Comparison of ENCODE assay signal across 26 cellular contexts in the genomic region with DNA sequence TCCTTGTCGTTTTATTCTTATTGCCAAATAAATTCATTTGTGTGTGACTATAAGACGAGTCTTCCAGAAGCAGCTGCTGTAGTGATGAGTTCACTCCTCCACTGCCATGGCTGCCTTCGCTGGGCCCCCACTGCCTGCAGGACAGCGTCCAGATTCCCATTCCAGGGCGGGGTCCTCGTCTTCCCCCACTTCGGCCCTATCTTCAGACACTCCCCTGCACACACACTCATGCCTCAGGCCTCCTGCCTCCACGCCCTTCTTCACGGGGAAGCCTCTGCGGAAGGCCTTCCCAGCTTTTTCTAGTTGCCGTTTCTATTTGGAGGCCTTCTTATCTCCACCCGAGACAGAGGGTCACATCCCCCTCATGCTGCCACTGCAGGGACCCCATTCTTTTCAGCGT.
DNase-seq lines count a peak whose midpoint lies in the region; ATAC-seq, FAIRE-seq and TF ChIP-seq lines count a peak whose summit lies in the region.
"Had no signal": no experiment of that assay in that cellular context is flagged by ENCODE, and none has a peak within 500 bp of the region (broad histone marks: within the 10 kb centered on the region; RNA-seq: fewer than 3 reads in every experiment).

No MANE protein-coding gene starts in this region.

- CTCF ChIA-PET in endothelial cell of umbilical vein (lab: Charles Lee) = interaction anchor here (1.0 kb wide), 1 partner anchor 16 kb away, joined by 11 read pairs; no protein-coding TSS in a partner anchor

- no peak for TF ChIP-seq CTCF in cardiac muscle cell (IDR thresholded peaks at IDR 0.05; ENCODE audit: low read depth, low read length)
- TF ChIP-seq CTCF in right atrium auricular region (IDR thresholded peaks at IDR 0.05) = no peak
- TF ChIP-seq CTCF in endothelial cell of umbilical vein (IDR thresholded peaks at IDR 0.05; ENCODE audit: extremely low read depth in 1 of 2, insufficient read depth in 1 of 2, low read depth in 1 of 2, low read length in 2 of 2) = no peak
- TF ChIP-seq CTCF in type B pancreatic cell (conservative IDR thresholded peaks at IDR 0.05) = no peak

- no peak overlapping the region for H3K23ac ChIP-seq in mesendoderm (ENCODE audit: low read length)

- H3K4ac ChIP-seq in mesendoderm (ENCODE audit: low read depth, low read length) = no peak overlapping the region

- H3K18ac ChIP-seq in mesendoderm (ENCODE audit: low read length) = no peak overlapping the region

- POLR2A ChIA-PET in endothelial cell of umbilical vein (lab: Charles Lee) = no interaction called here

- no peak overlapping the region for H2BK120ac ChIP-seq in mesendoderm (ENCODE audit: low read depth, low read length)

- no peaks in the 10 kb centered on the region for H3K79me1 ChIP-seq in mesendoderm (ENCODE audit: low read length)

- H3K79me2 ChIP-seq in endothelial cell of umbilical vein (ENCODE audit: control insufficient read depth, insufficient read depth, low read length) = no peaks in the 10 kb centered on the region
- no peaks in the 10 kb centered on the region for H3K79me2 ChIP-seq in mesendoderm (ENCODE audit: control insufficient read depth, insufficient read depth, low read length)

- peaks cover 3% of the 10 kb centered on the region for H3K36me3 Mint-ChIP-seq in type B pancreatic cell
- H3K36me3 Mint-ChIP-seq: CD8-positive, alpha-beta T cell had no signal

- dilution Hi-C loops in endothelial cell of umbilical vein (cut with MboI; ENCODE audit: extremely low pct_ligation_motif_present, low sequenced_read_pairs) = no loop called here

- BruUV-seq in endothelial cell of umbilical vein (replicated peaks; lab: Mats Ljungman, UMichigan) = no TSS peak

- no peaks in the 10 kb centered on the region for H3K36me3 ChIP-seq in cardiac muscle cell
- H3K36me3 ChIP-seq in right atrium auricular region = no peaks in the 10 kb centered on the region
- H3K36me3 ChIP-seq in endothelial cell of umbilical vein (ENCODE audit: control insufficient read depth in 2 of 2, extremely low read depth in 1 of 2, insufficient read depth in 2 of 2, low read length in 2 of 2) = no peaks in the 10 kb centered on the region
- no peaks in the 10 kb centered on the region for H3K36me3 ChIP-seq in mesendoderm (ENCODE audit: control insufficient read depth, insufficient read depth, low read length)
- H3K36me3 ChIP-seq: breast epithelium, MG63, thoracic aorta had no signal

- ATAC-seq in GM21528 (IDR thresholded peaks at IDR 0.05; ENCODE audit: low FRiP score, unreplicated experiment) = no peak
- ATAC-seq: CD8-positive, alpha-beta T cell; K562; mucosa of descending colon had no signal

- H4K8ac ChIP-seq in mesendoderm (ENCODE audit: low read depth, low read length) = no peak overlapping the region

- H3K9me3 Mint-ChIP-seq in type B pancreatic cell = peaks cover 9% of the 10 kb centered on the region
- H3K9me3 Mint-ChIP-seq: CD8-positive, alpha-beta T cell had no signal

- H4K5ac ChIP-seq in mesendoderm (ENCODE audit: low read length) = no peak overlapping the region

- H3K9ac ChIP-seq in endothelial cell of umbilical vein (replicated peaks; ENCODE audit: extremely low read depth, insufficient read depth, low read length) (peak overlapping the region; percentile 55), mesendoderm (ENCODE audit: low read length) (no peak overlapping the region)

- H2AFZ ChIP-seq in endothelial cell of umbilical vein (ENCODE audit: low read depth, low read length) = peak overlapping the region; percentile 51

- H3K4me3 Mint-ChIP-seq in type B pancreatic cell = peak overlapping the region; percentile 65
- H3K4me3 Mint-ChIP-seq: CD8-positive, alpha-beta T cell; stimulated activated naive B cell treated with anti-CD40 and anti-IgM and Interleukin-4, amounts not matched to agents 10 μg/mL and 1 μg/mL and 100 μg/mL, for 72 hours had no signal

- FAIRE-seq in endothelial cell of umbilical vein (lab: Jason Lieb, UNC) = peak; percentile 67
- FAIRE-seq: K562 had no signal

- WGBS in mesendoderm (ENCODE audit: extremely low coverage, insufficient coverage, low lambda C conversion rate) = no CpG with 5 or more reads among the region's 13 CpGs

- H3K27me3 ChIP-seq in cardiac muscle cell = no peaks in the 10 kb centered on the region
- no peaks in the 10 kb centered on the region for H3K27me3 ChIP-seq in right atrium auricular region
- no peaks in the 10 kb centered on the region for H3K27me3 ChIP-seq in endothelial cell of umbilical vein (ENCODE audit: control insufficient read depth in 2 of 2, insufficient read depth in 2 of 2, low read length in 2 of 2)
- H3K27me3 ChIP-seq in mesendoderm (ENCODE audit: insufficient read depth, low read length, poor library complexity) = no peaks in the 10 kb centered on the region
- H3K27me3 ChIP-seq: MG63 had no signal

- H3K27me3 Mint-ChIP-seq in type B pancreatic cell = no peaks in the 10 kb centered on the region

- peak overlapping the region; percentile 62 for H3K4me2 ChIP-seq in endothelial cell of umbilical vein (ENCODE audit: insufficient read depth, low read length)
- no peak overlapping the region for H3K4me2 ChIP-seq in mesendoderm (ENCODE audit: low read length)

- no peak overlapping the region for H2AK5ac ChIP-seq in mesendoderm (ENCODE audit: low read length)

- no peak overlapping the region for H2BK5ac ChIP-seq in mesendoderm (ENCODE audit: low read length)

- no peak overlapping the region for H2BK15ac ChIP-seq in mesendoderm (replicated peaks; ENCODE audit: low read depth)

- H3K56ac ChIP-seq in mesendoderm (ENCODE audit: low read length) = peak overlapping the region; percentile 56

- intact Hi-C loops in endothelial cell of umbilical vein (cut with micrococcal nuclease) = loop anchor here (1.0 to 5.0 kb wide), 3 partner anchors 10 to 159 kb away; no protein-coding TSS in a partner anchor

- H3K4me1 ChIP-seq in cardiac muscle cell (ENCODE audit: low read depth) = peaks cover 41% of the 10 kb centered on the region
- H3K4me1 ChIP-seq in right atrium auricular region = no peaks in the 10 kb centered on the region
- peaks cover 23% of the 10 kb centered on the region for H3K4me1 ChIP-seq in endothelial cell of umbilical vein (ENCODE audit: control insufficient read depth, extremely low read depth, insufficient read depth, low read length)
- no peaks in the 10 kb centered on the region for H3K4me1 ChIP-seq in mesendoderm (ENCODE audit: control insufficient read depth, low read depth, low read length)
- H3K4me1 ChIP-seq: breast epithelium had no signal

- H3K9me1 ChIP-seq in endothelial cell of umbilical vein (replicated peaks; ENCODE audit: control insufficient read depth, extremely low read depth, insufficient read depth, low read length) = no peaks in the 10 kb centered on the region

- peaks cover 21% of the 10 kb centered on the region for H3K4me1 Mint-ChIP-seq in type B pancreatic cell (ENCODE audit: unreplicated experiment)

- peak overlapping the region; percentile 94 for H3K27ac Mint-ChIP-seq in type B pancreatic cell
- H3K27ac Mint-ChIP-seq: CD8-positive, alpha-beta T cell; stimulated activated naive B cell treated with anti-CD40 and anti-IgM and Interleukin-4, amounts not matched to agents 10 μg/mL and 1 μg/mL and 100 μg/mL, for 72 hours had no signal

- no peaks in the 10 kb centered on the region for H4K20me1 ChIP-seq in endothelial cell of umbilical vein (replicated peaks; ENCODE audit: control insufficient read depth, extremely low read depth, insufficient read depth, low read length)

- DNase-seq in cardiac muscle cell (ENCODE audit: low read depth in 1 of 2, low spot score in 1 of 2) (peak in 1 of 2 donors; percentile 41), right atrium auricular region (ENCODE audit: low spot score) (no peak), endothelial cell of umbilical vein (ENCODE audit: low read depth, low spot score) (peak; percentile 32), mesendoderm (no peak), type B pancreatic cell (ENCODE audit: extremely low spot score, unreplicated experiment) (no peak), NCI-H2171 (lab: John Stamatoyannopoulos, UW) (no peak), RKO (ENCODE audit: low spot score) (no peak)
- DNase-seq: activated CD4-positive, alpha-beta T cell treated with anti-CD3 and anti-CD28 coated beads for 1 hour; activated gamma-delta T cell treated with Interleukin-2 at 50 U/mL for 16 hours; activated T-cell treated with anti-CD3 and anti-CD28 coated beads, Interleukin-2, amount 50 U/mL, for 1 hour; CD8-positive, alpha-beta T cell; DMS53; GF-D8; HCEC 1CT; MG63; mucosa of descending colon; NCI-H1417 treated with DMSO at 0.1 percent for 48 hours; NCI-H69; SHP77 treated with DMSO at 0.1 percent for 48 hours; stimulated activated CD4-positive, alpha-beta T cell treated with anti-CD3 and anti-CD28 coated beads, Interleukin-2, amount 100 ng/mL, for 48 hours; stimulated activated naive B cell treated with anti-CD40 and anti-IgM and Interleukin-4, amounts not matched to agents 10 μg/mL and 1 μg/mL and 100 μg/mL, for 72 hours had no signal

- no peak for TF ChIP-seq POLR2A in endothelial cell of umbilical vein (IDR thresholded peaks at IDR 0.05; ENCODE audit: low read depth, low read length)

- no peak overlapping the region for H3K4me3 ChIP-seq in cardiac muscle cell
- no peak overlapping the region for H3K4me3 ChIP-seq in right atrium auricular region
- H3K4me3 ChIP-seq in endothelial cell of umbilical vein (replicated peaks in 1 of 3; ENCODE audit: insufficient read depth in 1 of 3, low read depth in 1 of 3, low read length in 3 of 3) = no peak overlapping the region
- H3K4me3 ChIP-seq in mesendoderm (ENCODE audit: low read length) = no peak overlapping the region
- H3K4me3 ChIP-seq: breast epithelium, K562, MG63, mucosa of descending colon, thoracic aorta had no signal

- peak overlapping the region; percentile 91 for H3K27ac ChIP-seq in cardiac muscle cell
- no peak overlapping the region for H3K27ac ChIP-seq in right atrium auricular region
- peak overlapping the region; percentile 69 for H3K27ac ChIP-seq in endothelial cell of umbilical vein (ENCODE audit: insufficient read depth, low read depth, low read length)
- H3K27ac ChIP-seq in mesendoderm (ENCODE audit: low read depth, low read length) = no peak overlapping the region
- H3K27ac ChIP-seq: 22Rv1, breast epithelium, thoracic aorta had no signal

- H3K9me3 ChIP-seq in cardiac muscle cell (ENCODE audit: low read depth) = no peaks in the 10 kb centered on the region
- no peaks in the 10 kb centered on the region for H3K9me3 ChIP-seq in right atrium auricular region
- no peaks in the 10 kb centered on the region for H3K9me3 ChIP-seq in endothelial cell of umbilical vein (replicated peaks; ENCODE audit: control insufficient read depth, insufficient read depth, low read length)
- H3K9me3 ChIP-seq: MG63, mucosa of descending colon, thoracic aorta had no signal

TF ChIP-seq in endothelial cell of umbilical vein, 7 proteins besides CTCF, POLR2A, EP300 and RAD21 (continues in another document):
- TF ChIP-seq MYC (IDR thresholded peaks at IDR 0.05; ENCODE audit: low read depth, low read length) (no peak), GATA2 (IDR thresholded peaks at IDR 0.05; ENCODE audit: insufficient read depth, insufficient read length, low read depth, low read length) (no peak), EZH2 (IDR thresholded peaks at IDR 0.05; ENCODE audit: borderline replicate concordance, low read depth, low read length, severe bottlenecking) (no peak)
- TF ChIP-seq, protein P1, sequence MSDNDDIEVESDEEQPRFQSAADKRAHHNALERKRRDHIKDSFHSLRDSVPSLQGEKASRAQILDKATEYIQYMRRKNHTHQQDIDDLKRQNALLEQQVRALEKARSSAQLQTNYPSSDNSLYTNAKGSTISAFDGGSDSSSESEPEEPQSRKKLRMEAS (IDR thresholded peaks at IDR 0.05; ENCODE audit: insufficient read depth, insufficient read length) = no peak

Comparison
In these comparisons a context has a peak if more than half of its experiments do, and no peak if none do; other contexts are left out.
1. H3K27ac ChIP-seq: peak in cardiac muscle cell (single experiment) and endothelial cell of umbilical vein (single experiment); none in right atrium auricular region (0 of 2) and mesendoderm (single experiment).